ENCODE assay signal across 1 cellular context in genomic region chr12:93894391-93895095, GRCh38.
TF ChIP-seq lines count a peak whose summit lies in the region.

No MANE protein-coding gene starts in this region.

TF ChIP-seq in SK-N-SH, 30 proteins besides CTCF, POLR2A, EP300 and RAD21 (continued from another document):
- peak; percentile 20; the same call in 1 of the 2 replicates for TF ChIP-seq SMC3 (IDR thresholded peaks at IDR 0.05; ENCODE audit: low read depth, low read length)
- no peak for TF ChIP-seq JUND (IDR thresholded peaks at IDR 0.05)
- no peak for TF ChIP-seq USF2 (IDR thresholded peaks at IDR 0.05; ENCODE audit: borderline replicate concordance, low read depth, low read length)
